In genomic region chr14:74909911-74910310, GRCh38 we compare ENCODE assay signal across 19 cellular contexts. TPM values are rescaled to one million over a fixed set of nuclear protein-coding genes. Genes with fewer than 3 reads are reported as not detected.
DNase-seq lines count a peak whose midpoint lies in the region; ATAC-seq, FAIRE-seq and TF ChIP-seq lines count a peak whose summit lies in the region.
"Had no signal": no experiment of that assay in that cellular context is flagged by ENCODE, and none has a peak within 500 bp of the region (broad histone marks: within the 10 kb centered on the region; RNA-seq: fewer than 3 reads in every experiment).

No MANE protein-coding gene starts in this region.

- H3K9me3 Mint-ChIP-seq in activated T-cell treated with anti-CD3 and anti-CD28 coated beads, Interleukin-2, amount 50 U/mL, for 24 hours, result no peaks in the 10 kb centered on the region
- no peaks in the 10 kb centered on the region for H3K9me3 Mint-ChIP-seq in activated T-cell treated with anti-CD3 and anti-CD28 coated beads, Interleukin-2, amount 50 U/mL, for 4 hours
- H3K9me3 Mint-ChIP-seq in effector memory CD8-positive, alpha-beta T cell, result no peaks in the 10 kb centered on the region
- H3K9me3 Mint-ChIP-seq: CD4-positive, alpha-beta T cell; HFFc6 had no signal

- intact Hi-C loops in kidney (cut with DNase I), result loop anchor here (5.0 kb wide), 1 partner anchor 48 kb away; no protein-coding TSS in a partner anchor

- H3K9ac ChIP-seq in kidney (ENCODE audit: low read length in 2 of 2), result no peak overlapping the region

- no peaks in the 10 kb centered on the region for H3K9me3 ChIP-seq in kidney (ENCODE audit: control insufficient read depth in 1 of 2, low read length in 2 of 2)
- H3K9me3 ChIP-seq: A549 had no signal

- H3K27ac ChIP-seq in kidney (ENCODE audit: low read depth in 2 of 2, low read length in 2 of 2), result no peak overlapping the region
- H3K27ac ChIP-seq: 22Rv1, A549, C4-2B had no signal

- FAIRE-seq in kidney (lab: Jason Lieb, UNC), result no peak
- FAIRE-seq: A549, H54 had no signal

- no peak overlapping the region for H3K4me3 Mint-ChIP-seq in activated T-cell treated with anti-CD3 and anti-CD28 coated beads, Interleukin-2, amount 50 U/mL, for 24 hours
- no peak overlapping the region for H3K4me3 Mint-ChIP-seq in activated T-cell treated with anti-CD3 and anti-CD28 coated beads, Interleukin-2, amount 50 U/mL, for 4 hours
- H3K4me3 Mint-ChIP-seq in effector memory CD8-positive, alpha-beta T cell, result no peak overlapping the region
- H3K4me3 Mint-ChIP-seq: CD4-positive, alpha-beta T cell; HFFc6 had no signal

- H3K36me3 Mint-ChIP-seq in activated T-cell treated with anti-CD3 and anti-CD28 coated beads, Interleukin-2, amount 50 U/mL, for 24 hours (ENCODE audit: low read depth), result peaks cover 24% of the 10 kb centered on the region
- H3K36me3 Mint-ChIP-seq in activated T-cell treated with anti-CD3 and anti-CD28 coated beads, Interleukin-2, amount 50 U/mL, for 4 hours (ENCODE audit: insufficient read depth), result peaks cover 3% of the 10 kb centered on the region
- H3K36me3 Mint-ChIP-seq in effector memory CD8-positive, alpha-beta T cell (ENCODE audit: insufficient read depth), result peaks cover 12% of the 10 kb centered on the region

- no peaks in the 10 kb centered on the region for H3K27me3 Mint-ChIP-seq in activated T-cell treated with anti-CD3 and anti-CD28 coated beads, Interleukin-2, amount 50 U/mL, for 24 hours
- no peaks in the 10 kb centered on the region for H3K27me3 Mint-ChIP-seq in activated T-cell treated with anti-CD3 and anti-CD28 coated beads, Interleukin-2, amount 50 U/mL, for 4 hours (ENCODE audit: low read depth)
- H3K27me3 Mint-ChIP-seq in effector memory CD8-positive, alpha-beta T cell, result no peaks in the 10 kb centered on the region
- H3K27me3 Mint-ChIP-seq: CD4-positive, alpha-beta T cell had no signal

- H3K36me3 ChIP-seq in kidney (ENCODE audit: control insufficient read depth in 1 of 2, insufficient read depth in 2 of 2, low read length in 2 of 2), result peaks cover 0 to 2% of the 10 kb centered on the region in 2 donors

- no peak for ATAC-seq in activated T-cell treated with anti-CD3 and anti-CD28 coated beads, Interleukin-2, amount 50 U/mL, for 4 hours
- ATAC-seq in effector memory CD8-positive, alpha-beta T cell (replicated peaks), result no peak
- ATAC-seq in HG02852 (IDR thresholded peaks at IDR 0.05; ENCODE audit: unreplicated experiment) (no peak), HG03135 (IDR thresholded peaks at IDR 0.05; ENCODE audit: unreplicated experiment) (no peak)

- TF ChIP-seq CTCF in kidney (IDR thresholded peaks at IDR 0.05; ENCODE audit: borderline replicate concordance, extremely low read depth, insufficient read depth), result no peak

- DNase-seq in activated T-cell treated with anti-CD3 and anti-CD28 coated beads, Interleukin-2, amount 50 U/mL, for 24 hours, result no peak
- no peak for DNase-seq in activated T-cell treated with anti-CD3 and anti-CD28 coated beads, Interleukin-2, amount 50 U/mL, for 4 hours
- no peak for DNase-seq in effector memory CD8-positive, alpha-beta T cell
- DNase-seq in kidney (peak; percentile 60), SKM-1 (lab: John Stamatoyannopoulos, UW; ENCODE audit: unreplicated experiment) (no peak)
- DNase-seq: AML-193; Calu3; CD4-positive, alpha-beta T cell; DMS79 treated with DMSO at 0.1 percent for 48 hours; GF-D8; HFFc6 had no signal

- H3K4me3 ChIP-seq in kidney (ENCODE audit: low read length in 2 of 2), result no peak overlapping the region
- H3K4me3 ChIP-seq: A549 had no signal

- peaks cover 8% of the 10 kb centered on the region for H3K4me1 Mint-ChIP-seq in activated T-cell treated with anti-CD3 and anti-CD28 coated beads, Interleukin-2, amount 50 U/mL, for 24 hours (ENCODE audit: low read depth)
- H3K4me1 Mint-ChIP-seq in activated T-cell treated with anti-CD3 and anti-CD28 coated beads, Interleukin-2, amount 50 U/mL, for 4 hours (ENCODE audit: low read depth), result peaks cover 2% of the 10 kb centered on the region
- peaks cover 0 to under 1% of the 10 kb centered on the region in 2 donors for H3K4me1 Mint-ChIP-seq in effector memory CD8-positive, alpha-beta T cell (ENCODE audit: low read depth in 2 of 2)

- peak overlapping the region; percentile 47 for H3K27ac Mint-ChIP-seq in activated T-cell treated with anti-CD3 and anti-CD28 coated beads, Interleukin-2, amount 50 U/mL, for 24 hours
- peak overlapping the region; percentile 32 to 75 for H3K27ac Mint-ChIP-seq in effector memory CD8-positive, alpha-beta T cell
- H3K27ac Mint-ChIP-seq: CD4-positive, alpha-beta T cell; HFFc6 had no signal

- peaks cover 0 to 12% of the 10 kb centered on the region in 2 donors for H3K4me1 ChIP-seq in kidney (ENCODE audit: control insufficient read depth in 1 of 2, insufficient read depth in 1 of 2, low read depth in 1 of 2, low read length in 2 of 2)

RNA-seq across cellular contexts. Expression of gene RPS6KL1, which starts 13.1 kb away (rescaled TPM):
- total RNA-seq in activated T-cell treated with anti-CD3 and anti-CD28 coated beads, Interleukin-2, amount 50 U/mL, for 4 hours, result 10 to 100 TPM; 13.2 to 20.7 (median 17.3) TPM
- total RNA-seq in kidney, result 7.9 TPM
- polyA plus RNA-seq in kidney (ENCODE audit: insufficient read depth, low read depth, low replicate concordance), result 3.7 TPM

RNA-seq across cellular contexts. Expression of gene DLST, which starts 28.2 kb away (rescaled TPM):
- 100 to 1,000 TPM; 104 to 107 (median 106) TPM for total RNA-seq in activated T-cell treated with anti-CD3 and anti-CD28 coated beads, Interleukin-2, amount 50 U/mL, for 4 hours
- total RNA-seq in kidney, result 98.6 TPM
- polyA plus RNA-seq in kidney (ENCODE audit: insufficient read depth, low read depth, low replicate concordance), result 112 TPM

RNA-seq across cellular contexts. Expression of gene PROX2, which starts 34.0 kb away (rescaled TPM):
- total RNA-seq in activated T-cell treated with anti-CD3 and anti-CD28 coated beads, Interleukin-2, amount 50 U/mL, for 4 hours, result under 1 TPM in 2 of 3 donors, not detected in 1; 0.13 to 0.35 TPM
- total RNA-seq in kidney, result not detected
- not detected for polyA plus RNA-seq in kidney (ENCODE audit: insufficient read depth, low read depth, low replicate concordance)
- total RNA-seq: Calu3, HFFc6, HT-29 had no signal
- polyA plus RNA-seq: A549, BJ had no signal

RNA-seq across cellular contexts. Expression of gene PGF, which starts 45.5 kb away (rescaled TPM):
- total RNA-seq in activated T-cell treated with anti-CD3 and anti-CD28 coated beads, Interleukin-2, amount 50 U/mL, for 4 hours, result under 1 TPM; 0.18 to 0.38 (median 0.18) TPM
- total RNA-seq in kidney, result 9.3 TPM
- polyA plus RNA-seq in kidney (ENCODE audit: insufficient read depth, low read depth, low replicate concordance), result 12.1 TPM
